In genomic region chr3:156479574-156479973, GRCh38 we compare ENCODE assay signal across 24 cellular contexts.
"Had no signal": no experiment of that assay in that cellular context is flagged by ENCODE, and none has a peak within 500 bp of the region (broad histone marks: within the 10 kb centered on the region; RNA-seq: fewer than 3 reads in every experiment).

No MANE protein-coding gene starts in this region.

- H3K36me3 ChIP-seq: esophagus muscularis mucosa, gastrocnemius medialis, heart right ventricle, left lung, lower lobe of right lung had no signal

- DNase-seq: dermis blood vessel endothelial cell; effector CD4-positive, alpha-beta T cell; effector memory CD4-positive, alpha-beta T cell; foreskin fibroblast; foreskin melanocyte; gastrocnemius medialis; glutamatergic neuron; head of caudate nucleus; heart right ventricle; hippocampal formation; left cardiac atrium; left lung; left ventricle myocardium superior; lower lobe of right lung; mesenchymal stem cell; mucosa of descending colon; naive B cell; naive thymus-derived CD8-positive, alpha-beta T cell had no signal

- H3K9me3 ChIP-seq: esophagus muscularis mucosa, gastrocnemius medialis, heart right ventricle, left lung, lower lobe of right lung, mucosa of descending colon had no signal

- H3K27me3 ChIP-seq: dorsolateral prefrontal cortex, esophagus muscularis mucosa, gastrocnemius medialis, heart right ventricle had no signal

- H3K9me3 Mint-ChIP-seq: mesothelial cell of epicardium; naive B cell; naive thymus-derived CD8-positive, alpha-beta T cell had no signal

- H3K27ac ChIP-seq: coronary artery, esophagus muscularis mucosa, gastrocnemius medialis, left lung, lower lobe of right lung had no signal

- H3K4me3 Mint-ChIP-seq: mesothelial cell of epicardium; naive B cell; naive thymus-derived CD8-positive, alpha-beta T cell had no signal

- H3K27ac Mint-ChIP-seq: naive thymus-derived CD8-positive, alpha-beta T cell had no signal

- H3K36me3 Mint-ChIP-seq: mesothelial cell of epicardium; naive B cell; naive thymus-derived CD8-positive, alpha-beta T cell had no signal

- H3K4me3 ChIP-seq: coronary artery, dorsolateral prefrontal cortex, esophagus muscularis mucosa, gastrocnemius medialis, heart right ventricle, left lung, lower lobe of right lung, mucosa of descending colon had no signal

- FAIRE-seq: endothelial cell of umbilical vein, keratinocyte had no signal
